ENCODE assay signal across 23 cellular contexts in genomic region chr2:72263781-72264060, GRCh38.
DNase-seq lines count a peak whose midpoint lies in the region; ATAC-seq, FAIRE-seq and TF ChIP-seq lines count a peak whose summit lies in the region.
"Had no signal": no experiment of that assay in that cellular context is flagged by ENCODE, and none has a peak within 500 bp of the region (broad histone marks: within the 10 kb centered on the region; RNA-seq: fewer than 3 reads in every experiment).

No MANE protein-coding gene starts in this region.

- no peak overlapping the region for H3K27ac ChIP-seq in GM23248
- H3K27ac ChIP-seq: 22Rv1, epithelial cell of prostate, sigmoid colon, transverse colon had no signal

- H3K4me1 ChIP-seq in GM23248 (ENCODE audit: insufficient read depth) = 0 out of 2 replicates have a peak, but pooled peaks cover 8% of the 10 kb centered on the region

- H3K27me3 ChIP-seq in GM23248 (replicated peaks; ENCODE audit: insufficient read depth) = no peaks in the 10 kb centered on the region
- H3K27me3 ChIP-seq: dorsolateral prefrontal cortex, sigmoid colon, transverse colon had no signal

- H3K36me3 ChIP-seq in GM23248 (ENCODE audit: low read depth) = no peaks in the 10 kb centered on the region
- H3K36me3 ChIP-seq: HAP-1, sigmoid colon, transverse colon had no signal

- in situ Hi-C loops in GM23248 (cut with MboI) = no loop called here

- H2AFZ ChIP-seq in GM23248 = no peak overlapping the region

- no peak overlapping the region for H3K9ac ChIP-seq in GM23248

- ATAC-seq in GM21447 (IDR thresholded peaks at IDR 0.05; ENCODE audit: unreplicated experiment) = no peak
- ATAC-seq: activated naive CD4-positive, alpha-beta T cell treated with anti-CD3 and anti-CD28 coated beads, Interleukin-2, amount 50 U/mL, for 72 hours; GM12878 had no signal

- H3K9me2 ChIP-seq in GM23248 (ENCODE audit: insufficient read depth) = no peaks in the 10 kb centered on the region

- H3K4me3 ChIP-seq in GM23248 = no peak overlapping the region
- H3K4me3 ChIP-seq in choroid plexus epithelial cell (ENCODE audit: low read depth, low read length) = no peak overlapping the region
- H3K4me3 ChIP-seq: dorsolateral prefrontal cortex, GM12878, HAP-1, sigmoid colon, transverse colon had no signal

- no peaks in the 10 kb centered on the region for H3F3A ChIP-seq in GM23248 (ENCODE audit: insufficient read depth)

- H3K9me3 ChIP-seq in GM23248 (ENCODE audit: low read depth) = no peaks in the 10 kb centered on the region
- H3K9me3 ChIP-seq: HAP-1, sigmoid colon, transverse colon had no signal

- H3K79me2 ChIP-seq in GM23248 (ENCODE audit: insufficient read depth) = no peaks in the 10 kb centered on the region

- no peaks in the 10 kb centered on the region for H4K20me1 ChIP-seq in GM23248 (ENCODE audit: insufficient read depth)

- DNase-seq in DMS79 treated with DMSO at 0.1 percent for 48 hours (lab: John Stamatoyannopoulos, UW) (peak; percentile 19), DMS79 (lab: John Stamatoyannopoulos, UW) (no peak), GM23248 (peak; percentile 14), choroid plexus epithelial cell (ENCODE audit: low read depth) (peak; percentile 25), midbrain (lab: John Stamatoyannopoulos, UW) (peak; percentile 7), GM19239 (ENCODE audit: insufficient read length, low spot score) (no peak), HT-29 (ENCODE audit: low spot score) (no peak)
- DNase-seq: aorta; CD8-positive, alpha-beta memory T cell; NCI-H187; NCI-H226; NCI-H82; sigmoid colon; stimulated activated CD4-positive, alpha-beta T cell treated with anti-CD3 and anti-CD28 coated beads, Interleukin-15, amount 100 ng/mL, for 24 hours; T-helper 9 cell; transverse colon had no signal

- H3K4me2 ChIP-seq in GM23248 (ENCODE audit: unreplicated experiment) = peak overlapping the region; percentile 7

- no peak for FAIRE-seq in GM19239 (lab: Jason Lieb, UNC)
- FAIRE-seq: GM12878 had no signal

- TF ChIP-seq CTCF in choroid plexus epithelial cell (conservative IDR thresholded peaks at IDR 0.05; ENCODE audit: low read depth, low read length) = no peak

Comparison
In these comparisons a context has a peak if more than half of its experiments do, and no peak if none do; other contexts are left out.
1. DNase-seq: peak in DMS79 treated with DMSO at 0.1 percent for 48 hours (single experiment), GM23248 (single experiment), choroid plexus epithelial cell (single experiment) and midbrain (single experiment); none in DMS79 (single experiment), GM19239 (single experiment) and HT-29 (single experiment).